Comparison of ENCODE assay signal across 21 cellular contexts in genomic region chr5:37015795-37016666, GRCh38.
A peak's percentile ranks its signal among the peaks of the same experiment; 100 is the strongest.
DNase-seq lines count a peak whose midpoint lies in the region; ATAC-seq and TF ChIP-seq lines count a peak whose summit lies in the region.
"Had no signal": no experiment of that assay in that cellular context is flagged by ENCODE, and none has a peak within 500 bp of the region (broad histone marks: within the 10 kb centered on the region; RNA-seq: fewer than 3 reads in every experiment).

No MANE protein-coding gene starts in this region.

- TF ChIP-seq POLR2A in erythroblast (IDR thresholded peaks at IDR 0.05; ENCODE audit: low read length), result no peak

- DNase-seq in ACHN (peak; percentile 8), GM23248 (peak; percentile 61), adipocyte (ENCODE audit: low read depth) (peak; percentile 23), fibroblast of the aortic adventitia (ENCODE audit: low read depth) (peak; percentile 68), T-helper 17 cell (no peak), NOMO-1 treated with dmso at 0.1 percent for 144 hours (lab: John Stamatoyannopoulos, UW; ENCODE audit: unreplicated experiment) (no peak), GM23338 (ENCODE audit: low spot score) (no peak), erythroblast (lab: John Stamatoyannopoulos, UW) (no peak)
- DNase-seq: activated CD4-positive, alpha-beta T cell treated with anti-CD3 and anti-CD28 coated beads, Interleukin-2, amount 10 ng/mL, durations not matched to agents 24 days and 14 days; activated CD8-positive, alpha-beta memory T cell treated with anti-CD3 and anti-CD28 coated beads, Interleukin-2, amount 50 U/mL, for 48 hours; activated naive CD4-positive, alpha-beta T cell treated with Interleukin-2 at 50 U/mL for 16 hours; AML-193; cortex of kidney; heart left ventricle; immature natural killer cell; lower lobe of right lung; NCI-H1105; NCI-H524 treated with DMSO at 0.1 percent for 48 hours; sigmoid colon; stimulated activated CD4-positive, alpha-beta T cell treated with anti-CD3 and anti-CD28 coated beads, Interleukin-2, amount 100 ng/mL, for 24 hours had no signal

- no peaks in the 10 kb centered on the region for H3K9me2 ChIP-seq in GM23248 (ENCODE audit: insufficient read depth)
- no peaks in the 10 kb centered on the region for H3K9me2 ChIP-seq in GM23338 (ENCODE audit: insufficient read depth)

- no peak overlapping the region for H2AFZ ChIP-seq in GM23248
- H2AFZ ChIP-seq in GM23338, result no peak overlapping the region
- H2AFZ ChIP-seq: parathyroid adenoma had no signal

- in situ Hi-C loops in ACHN (cut with HindIII; ENCODE audit: low pct_ligation_motif_present, low pct_unique_long_range_greater_than_20kb, low sequenced_read_pairs) (no loop called here), GM23248 (cut with MboI) (no loop called here)

- peaks cover 27% of the 10 kb centered on the region for H3F3A ChIP-seq in GM23248 (ENCODE audit: insufficient read depth)
- no peaks in the 10 kb centered on the region for H3F3A ChIP-seq in GM23338 (replicated peaks; ENCODE audit: low read depth)

- H3K27me3 ChIP-seq in GM23248 (replicated peaks; ENCODE audit: insufficient read depth) (no peaks in the 10 kb centered on the region), adipocyte (replicated peaks; ENCODE audit: control insufficient read depth, insufficient read depth, low read length) (no peaks in the 10 kb centered on the region), GM23338 (ENCODE audit: insufficient read depth) (no peaks in the 10 kb centered on the region)
- H3K27me3 ChIP-seq: heart left ventricle, sigmoid colon had no signal

- H3K4me2 ChIP-seq in GM23248 (ENCODE audit: unreplicated experiment), result peak overlapping the region; percentile 56
- H3K4me2 ChIP-seq in GM23338, result no peak overlapping the region

- ATAC-seq in T-helper 17 cell (no peak), GM23338 (no peak)
- ATAC-seq: heart left ventricle, lower lobe of right lung had no signal

- no peaks in the 10 kb centered on the region for H3K79me2 ChIP-seq in GM23248 (ENCODE audit: insufficient read depth)
- no peaks in the 10 kb centered on the region for H3K79me2 ChIP-seq in GM23338 (replicated peaks; ENCODE audit: insufficient read depth)
- H3K79me2 ChIP-seq: parathyroid adenoma had no signal

- no peaks in the 10 kb centered on the region for H3K4me1 Mint-ChIP-seq in T-helper 17 cell
- no peaks in the 10 kb centered on the region for H3K4me1 Mint-ChIP-seq in GM23338
- H3K4me1 Mint-ChIP-seq: activated CD4-positive, alpha-beta T cell treated with anti-CD3 and anti-CD28 coated beads, Interleukin-2, amount 10 ng/mL, durations not matched to agents 24 days and 14 days; immature natural killer cell had no signal

- 50% methylated on average over 2 of the region's 2 CpGs for WGBS in GM23248 (ENCODE audit: low coverage in 1 of 2, low lambda C conversion rate in 2 of 2, missing lambda C conversion rate in 2 of 2), 2 experiments

- H3K9me3 Mint-ChIP-seq in GM23338, result no peaks in the 10 kb centered on the region; the same call in 2 of the 3 replicates
- H3K9me3 Mint-ChIP-seq: activated CD4-positive, alpha-beta T cell treated with anti-CD3 and anti-CD28 coated beads, Interleukin-2, amount 10 ng/mL, durations not matched to agents 24 days and 14 days; immature natural killer cell had no signal

- H4K20me1 ChIP-seq in GM23248 (ENCODE audit: insufficient read depth) (no peaks in the 10 kb centered on the region), GM23338 (replicated peaks; ENCODE audit: insufficient read depth) (no peaks in the 10 kb centered on the region; the same call in 1 of the 2 replicates)

- H3K36me3 Mint-ChIP-seq in T-helper 17 cell (ENCODE audit: low read depth), result peaks cover 2% of the 10 kb centered on the region
- H3K36me3 Mint-ChIP-seq in GM23338 (ENCODE audit: low read depth), result peaks cover 52% of the 10 kb centered on the region

- H3K4me1 ChIP-seq in GM23248 (ENCODE audit: insufficient read depth) (peaks cover 18% of the 10 kb centered on the region), adipocyte (ENCODE audit: control insufficient read depth, insufficient read depth, low read length) (peaks cover 10% of the 10 kb centered on the region), GM23338 (ENCODE audit: insufficient read depth) (no peaks in the 10 kb centered on the region)
- H3K4me1 ChIP-seq: heart left ventricle, lower lobe of right lung, parathyroid adenoma, sigmoid colon had no signal

- H3K36me3 ChIP-seq in GM23248 (ENCODE audit: low read depth) (peaks cover 29% of the 10 kb centered on the region), adipocyte (ENCODE audit: control insufficient read depth, insufficient read depth, low read length, severe bottlenecking) (peaks cover 63% of the 10 kb centered on the region), GM23338 (ENCODE audit: insufficient read depth) (peaks cover 30% of the 10 kb centered on the region)

- H3K27me3 Mint-ChIP-seq in T-helper 17 cell (no peaks in the 10 kb centered on the region), GM23338 (ENCODE audit: insufficient read depth, low read depth, poor library complexity) (peaks cover 8% of the 10 kb centered on the region)
- H3K27me3 Mint-ChIP-seq: activated CD4-positive, alpha-beta T cell treated with anti-CD3 and anti-CD28 coated beads, Interleukin-2, amount 10 ng/mL, durations not matched to agents 24 days and 14 days had no signal

- H3K4me3 Mint-ChIP-seq in T-helper 17 cell (no peak overlapping the region), GM23338 (no peak overlapping the region)
- H3K4me3 Mint-ChIP-seq: activated CD4-positive, alpha-beta T cell treated with anti-CD3 and anti-CD28 coated beads, Interleukin-2, amount 10 ng/mL, durations not matched to agents 24 days and 14 days; immature natural killer cell had no signal

- peak overlapping the region; percentile 48 for H3K27ac ChIP-seq in GM23248
- H3K27ac ChIP-seq in GM23338 (ENCODE audit: low read depth), result no peak overlapping the region
- H3K27ac ChIP-seq: heart left ventricle, lower lobe of right lung, parathyroid adenoma, sigmoid colon had no signal

- no peak overlapping the region for H3K27ac Mint-ChIP-seq in T-helper 17 cell
- no peak overlapping the region for H3K27ac Mint-ChIP-seq in GM23338
- H3K27ac Mint-ChIP-seq: activated CD4-positive, alpha-beta T cell treated with anti-CD3 and anti-CD28 coated beads, Interleukin-2, amount 10 ng/mL, durations not matched to agents 24 days and 14 days; immature natural killer cell had no signal

- no peaks in the 10 kb centered on the region for H3K9me3 ChIP-seq in GM23248 (ENCODE audit: low read depth)
- H3K9me3 ChIP-seq in adipocyte (ENCODE audit: control insufficient read depth, low read length), result no peaks in the 10 kb centered on the region
- H3K9me3 ChIP-seq in T-helper 17 cell (ENCODE audit: control insufficient read depth, low read length, poor library complexity, severe bottlenecking), result no peaks in the 10 kb centered on the region
- H3K9me3 ChIP-seq: heart left ventricle, lower lobe of right lung, sigmoid colon had no signal

- TF ChIP-seq CTCF in fibroblast of the aortic adventitia (IDR thresholded peaks at IDR 0.05; ENCODE audit: insufficient read depth, low read length) (no peak), GM23338 (conservative IDR thresholded peaks at IDR 0.05; ENCODE audit: low read depth in 2 of 2) (no peak)

- H3K9ac ChIP-seq in GM23248 (no peak overlapping the region), adipocyte (ENCODE audit: low read length) (no peak overlapping the region)
- H3K9ac ChIP-seq: parathyroid adenoma had no signal

- H3K4me3 ChIP-seq in GM23248 (no peak overlapping the region; the same call in 1 of the 2 replicates), adipocyte (ENCODE audit: low read length) (no peak overlapping the region), fibroblast of the aortic adventitia (ENCODE audit: low read depth, low read length) (no peak overlapping the region), GM23338 (no peak overlapping the region)
- H3K4me3 ChIP-seq: heart left ventricle, lower lobe of right lung, sigmoid colon had no signal

TF ChIP-seq in GM23338, 12 proteins besides CTCF, POLR2A, EP300 and RAD21 (continues in another document):
- TF ChIP-seq, protein P1, sequence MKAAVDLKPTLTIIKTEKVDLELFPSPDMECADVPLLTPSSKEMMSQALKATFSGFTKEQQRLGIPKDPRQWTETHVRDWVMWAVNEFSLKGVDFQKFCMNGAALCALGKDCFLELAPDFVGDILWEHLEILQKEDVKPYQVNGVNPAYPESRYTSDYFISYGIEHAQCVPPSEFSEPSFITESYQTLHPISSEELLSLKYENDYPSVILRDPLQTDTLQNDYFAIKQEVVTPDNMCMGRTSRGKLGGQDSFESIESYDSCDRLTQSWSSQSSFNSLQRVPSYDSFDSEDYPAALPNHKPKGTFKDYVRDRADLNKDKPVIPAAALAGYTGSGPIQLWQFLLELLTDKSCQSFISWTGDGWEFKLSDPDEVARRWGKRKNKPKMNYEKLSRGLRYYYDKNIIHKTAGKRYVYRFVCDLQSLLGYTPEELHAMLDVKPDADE (IDR thresholded peaks at IDR 0.05), result no peak
- TF ChIP-seq ZNF331 (CRISPR knock-in tag; IDR thresholded peaks at IDR 0.05; ENCODE audit: low read depth), result no peak

Comparison
In these comparisons a context has a peak if more than half of its experiments do, and no peak if none do; other contexts are left out.
1. DNase-seq: peak in ACHN (single experiment), GM23248 (single experiment), adipocyte (single experiment) and fibroblast of the aortic adventitia (single experiment); none in T-helper 17 cell (0 of 3), NOMO-1 treated with dmso at 0.1 percent for 144 hours (single experiment), GM23338 (single experiment) and erythroblast (0 of 2).